ENCODE assay signal across 9 cellular contexts in genomic region chr7:55515569-55516279, GRCh38. TPM values are rescaled to one million over a fixed set of nuclear protein-coding genes. Genes with fewer than 3 reads are reported as not detected.
DNase-seq lines count a peak whose midpoint lies in the region; ATAC-seq and TF ChIP-seq lines count a peak whose summit lies in the region.
"Had no signal": no experiment of that assay in that cellular context is flagged by ENCODE, and none has a peak within 500 bp of the region (broad histone marks: within the 10 kb centered on the region; RNA-seq: fewer than 3 reads in every experiment).

No MANE protein-coding gene starts in this region.

- intact Hi-C loops in left colon (cut with DNase I, micrococcal nuclease) = no loop called here

- 48% methylated on average over 13 of the region's 13 CpGs for WGBS in suprapubic skin
- WGBS in endodermal cell (ENCODE audit: insufficient coverage in 1 of 2, insufficient read length in 1 of 2), 2 experiments = 92 to 93% methylated on average over 11 to 13 of the region's 13 CpGs

- H3K9ac ChIP-seq in endodermal cell (ENCODE audit: extremely low read depth, low read length, poor library complexity, severe bottlenecking) = no peak overlapping the region

- H3K9me3 Mint-ChIP-seq in IgD-negative memory B cell (no peaks in the 10 kb centered on the region), endodermal cell (no peaks in the 10 kb centered on the region)

- peak overlapping the region; percentile 71 to 94 (median 88) for H3K27ac Mint-ChIP-seq in IgD-negative memory B cell
- no peak overlapping the region for H3K27ac Mint-ChIP-seq in endodermal cell

- H3K4me1 ChIP-seq in suprapubic skin = no peaks in the 10 kb centered on the region
- no peaks in the 10 kb centered on the region for H3K4me1 ChIP-seq in endodermal cell (ENCODE audit: control insufficient read depth, insufficient read depth, low read length)

- H3K4me3 ChIP-seq in suprapubic skin = no peak overlapping the region
- H3K4me3 ChIP-seq in endodermal cell (ENCODE audit: low read length) = no peak overlapping the region

- no peak for TF ChIP-seq EP300 in suprapubic skin (IDR thresholded peaks at IDR 0.05)

- TF ChIP-seq POLR2A in GM15510 (IDR thresholded peaks at IDR 0.05; ENCODE audit: borderline replicate concordance, extremely low read depth, insufficient read length) (peak; percentile 37), suprapubic skin (IDR thresholded peaks at IDR 0.05) (no peak)

- H3K4me3 Mint-ChIP-seq in IgD-negative memory B cell (peak overlapping the region; percentile 70 to 95 (median 77)), endodermal cell (no peak overlapping the region)

- DNase-seq in left colon = peak in 1 of 2 donors; percentile 49
- no peak for DNase-seq in kidney tubule cell (ENCODE audit: low spot score)
- no peak for DNase-seq in suprapubic skin (ENCODE audit: low spot score in 2 of 2)
- no peak for DNase-seq in OCI-M1 (lab: John Stamatoyannopoulos, UW)
- no peak for DNase-seq in endodermal cell
- DNase-seq: HCEC 1CT had no signal

- ATAC-seq in GM21381 (IDR thresholded peaks at IDR 0.05; ENCODE audit: unreplicated experiment) (peak; percentile 40), left colon (peak; percentile 48)

- H3K27me3 Mint-ChIP-seq in IgD-negative memory B cell (no peaks in the 10 kb centered on the region), endodermal cell (ENCODE audit: insufficient read depth) (no peaks in the 10 kb centered on the region)

- no peak for TF ChIP-seq CTCF in suprapubic skin (IDR thresholded peaks at IDR 0.05)
- no peak for TF ChIP-seq CTCF in endodermal cell (conservative IDR thresholded peaks at IDR 0.05)

- peaks cover 25% of the 10 kb centered on the region for H3K36me3 ChIP-seq in suprapubic skin
- peaks cover 23% of the 10 kb centered on the region for H3K36me3 ChIP-seq in endodermal cell (ENCODE audit: control insufficient read depth, insufficient read depth, low read length)

- no peaks in the 10 kb centered on the region for H3K27me3 ChIP-seq in suprapubic skin
- H3K27me3 ChIP-seq in endodermal cell (ENCODE audit: control insufficient read depth, insufficient read depth, low read length, poor library complexity, severe bottlenecking) = no peaks in the 10 kb centered on the region

- no peaks in the 10 kb centered on the region for H3K9me3 ChIP-seq in suprapubic skin
- no peaks in the 10 kb centered on the region for H3K9me3 ChIP-seq in endodermal cell (ENCODE audit: control insufficient read depth, low read length)

- H3K4me1 Mint-ChIP-seq in IgD-negative memory B cell (peaks cover 77 to 86% (median 85%) of the 10 kb centered on the region in 3 donors), endodermal cell (peaks cover 4% of the 10 kb centered on the region)

- H3K36me3 Mint-ChIP-seq in IgD-negative memory B cell (peaks cover 6% of the 10 kb centered on the region), endodermal cell (ENCODE audit: low read depth) (peaks cover 3% of the 10 kb centered on the region)

- no peak overlapping the region for H3K27ac ChIP-seq in suprapubic skin
- H3K27ac ChIP-seq in endodermal cell (ENCODE audit: low read depth, low read length) = no peak overlapping the region

RNA-seq across cellular contexts. Expression of gene VOPP1, which starts 56.6 kb away (rescaled TPM):
- polyA plus RNA-seq in IgD-negative memory B cell = 70.2 TPM
- total RNA-seq in left colon = 10 to 100 TPM; 78.6 to 85.5 TPM
- total RNA-seq in suprapubic skin = 10 to 100 TPM; 15.7 to 24.9 (median 20.3) TPM
- 10 to 100 TPM; 48.8 to 53.6 TPM for total RNA-seq in endodermal cell
- 58.9 TPM for polyA plus RNA-seq in endodermal cell (2013, experiment 1 of 2)
- 58.6 TPM for polyA plus RNA-seq in endodermal cell (2013, experiment 2 of 2)
